Comparison of ENCODE assay signal across 1 cellular context in the genomic region with DNA sequence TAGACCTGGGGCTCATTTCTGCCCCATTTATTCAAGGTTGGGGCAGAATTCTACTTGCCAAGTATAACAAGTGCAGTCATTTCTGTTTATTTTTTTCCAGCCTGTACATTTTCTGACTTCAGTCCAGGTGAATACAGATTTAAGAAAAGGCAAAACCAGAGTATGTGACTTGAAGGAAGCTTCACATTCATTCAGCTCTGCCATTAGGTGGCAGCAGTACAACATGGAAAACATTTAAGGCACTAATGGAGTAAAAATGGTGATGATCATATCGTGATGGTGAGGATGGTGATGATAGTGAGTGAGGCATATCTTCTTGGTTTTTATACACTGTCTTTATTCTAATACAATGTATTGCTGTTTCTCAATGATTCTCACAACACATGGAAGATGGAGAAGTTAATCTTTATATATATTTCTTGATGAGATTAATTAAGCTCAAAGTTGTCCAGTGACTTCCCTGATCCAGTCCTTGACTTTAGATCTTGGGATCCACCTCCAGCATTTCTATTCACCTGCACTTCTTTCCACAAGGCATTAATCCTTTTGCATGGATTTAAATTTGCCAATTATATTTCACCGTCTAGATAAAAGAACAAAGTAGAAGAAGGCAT.
TF ChIP-seq lines count a peak whose summit lies in the region.

No MANE protein-coding gene starts in this region.

TF ChIP-seq in K562, 482 proteins besides CTCF, POLR2A, EP300 and RAD21 (continued from another document):
- TF ChIP-seq ETV1 (tag; conservative IDR thresholded peaks at IDR 0.05; ENCODE audit: low read depth) (no peak), EGR1 (conservative IDR thresholded peaks at IDR 0.05) (no peak), PRMT5 (CRISPR knock-in tag; IDR thresholded peaks at IDR 0.05) (no peak), L3MBTL2 (IDR thresholded peaks at IDR 0.05) (no peak)
- TF ChIP-seq, protein P1, sequence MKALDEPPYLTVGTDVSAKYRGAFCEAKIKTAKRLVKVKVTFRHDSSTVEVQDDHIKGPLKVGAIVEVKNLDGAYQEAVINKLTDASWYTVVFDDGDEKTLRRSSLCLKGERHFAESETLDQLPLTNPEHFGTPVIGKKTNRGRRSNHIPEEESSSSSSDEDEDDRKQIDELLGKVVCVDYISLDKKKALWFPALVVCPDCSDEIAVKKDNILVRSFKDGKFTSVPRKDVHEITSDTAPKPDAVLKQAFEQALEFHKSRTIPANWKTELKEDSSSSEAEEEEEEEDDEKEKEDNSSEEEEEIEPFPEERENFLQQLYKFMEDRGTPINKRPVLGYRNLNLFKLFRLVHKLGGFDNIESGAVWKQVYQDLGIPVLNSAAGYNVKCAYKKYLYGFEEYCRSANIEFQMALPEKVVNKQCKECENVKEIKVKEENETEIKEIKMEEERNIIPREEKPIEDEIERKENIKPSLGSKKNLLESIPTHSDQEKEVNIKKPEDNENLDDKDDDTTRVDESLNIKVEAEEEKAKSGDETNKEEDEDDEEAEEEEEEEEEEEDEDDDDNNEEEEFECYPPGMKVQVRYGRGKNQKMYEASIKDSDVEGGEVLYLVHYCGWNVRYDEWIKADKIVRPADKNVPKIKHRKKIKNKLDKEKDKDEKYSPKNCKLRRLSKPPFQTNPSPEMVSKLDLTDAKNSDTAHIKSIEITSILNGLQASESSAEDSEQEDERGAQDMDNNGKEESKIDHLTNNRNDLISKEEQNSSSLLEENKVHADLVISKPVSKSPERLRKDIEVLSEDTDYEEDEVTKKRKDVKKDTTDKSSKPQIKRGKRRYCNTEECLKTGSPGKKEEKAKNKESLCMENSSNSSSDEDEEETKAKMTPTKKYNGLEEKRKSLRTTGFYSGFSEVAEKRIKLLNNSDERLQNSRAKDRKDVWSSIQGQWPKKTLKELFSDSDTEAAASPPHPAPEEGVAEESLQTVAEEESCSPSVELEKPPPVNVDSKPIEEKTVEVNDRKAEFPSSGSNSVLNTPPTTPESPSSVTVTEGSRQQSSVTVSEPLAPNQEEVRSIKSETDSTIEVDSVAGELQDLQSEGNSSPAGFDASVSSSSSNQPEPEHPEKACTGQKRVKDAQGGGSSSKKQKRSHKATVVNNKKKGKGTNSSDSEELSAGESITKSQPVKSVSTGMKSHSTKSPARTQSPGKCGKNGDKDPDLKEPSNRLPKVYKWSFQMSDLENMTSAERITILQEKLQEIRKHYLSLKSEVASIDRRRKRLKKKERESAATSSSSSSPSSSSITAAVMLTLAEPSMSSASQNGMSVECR (CRISPR knock-in tag; IDR thresholded peaks at IDR 0.05) = no peak
